17 cellular contexts compared by ENCODE assay signal in the genomic region with DNA sequence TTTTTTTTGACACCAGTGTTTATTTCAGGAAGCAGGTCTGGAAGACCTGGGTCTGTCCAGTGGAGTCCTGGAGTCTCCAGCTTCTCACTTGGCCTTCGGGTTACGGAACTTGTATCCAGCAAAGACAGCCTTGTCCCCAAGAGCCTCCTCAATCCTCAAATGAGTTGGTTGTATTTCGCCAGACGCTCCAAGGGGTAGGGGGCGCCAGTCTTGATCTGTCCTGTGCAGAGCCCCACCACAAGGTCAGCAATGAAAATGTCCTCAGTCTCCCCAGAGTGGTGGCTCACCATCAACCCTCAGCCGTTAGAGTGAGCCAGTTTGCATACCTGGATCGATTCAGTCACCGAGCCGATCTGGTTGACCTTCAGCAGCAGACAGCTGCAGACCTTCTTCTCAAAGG.
"Had no signal": no experiment of that assay in that cellular context is flagged by ENCODE, and none has a peak within 500 bp of the region (broad histone marks: within the 10 kb centered on the region; RNA-seq: fewer than 3 reads in every experiment).

No MANE protein-coding gene starts in this region.

- ATAC-seq: activated naive CD4-positive, alpha-beta T cell treated with anti-CD3 and anti-CD28 coated beads, Interleukin-2, amount 50 U/mL, for 72 hours; body of pancreas; lower lobe of right lung; right cardiac atrium had no signal

- H3K36me3 Mint-ChIP-seq: activated naive CD4-positive, alpha-beta T cell treated with anti-CD3 and anti-CD28 coated beads, Interleukin-2, amount 50 U/mL, for 72 hours had no signal

- H3K36me3 ChIP-seq: lower lobe of right lung, tibial artery had no signal

- DNase-seq: activated B cell treated with CpG ODN at 0.5 μM for 24 hours; activated effector memory CD4-positive, alpha-beta T cell treated with anti-CD3 and anti-CD28 coated beads, Interleukin-2, amount 50 U/mL, for 16 hours; activated T-cell treated with anti-CD3 and anti-CD28 coated beads, Interleukin-2, amount 50 U/mL, for 1 hour; amniotic stem cell; body of pancreas; effector memory CD4-positive, alpha-beta T cell; lower lobe of right lung; midbrain; right cardiac atrium; tibial artery had no signal

- H3K9me3 ChIP-seq: body of pancreas, lower lobe of right lung, neutrophil, tibial artery had no signal

- H2AFZ ChIP-seq: hepatocyte had no signal

- H3K4me3 ChIP-seq: body of pancreas, hepatocyte, lower lobe of right lung, smooth muscle cell, tibial artery had no signal

- H3K27ac ChIP-seq: body of pancreas, epithelial cell of prostate, hepatocyte, lower lobe of right lung, neutrophil, tibial artery had no signal

- H3K4me2 ChIP-seq: hepatocyte, smooth muscle cell had no signal

- H3K27ac Mint-ChIP-seq: activated B cell treated with CpG ODN at 0.5 μM for 24 hours; activated naive CD4-positive, alpha-beta T cell treated with anti-CD3 and anti-CD28 coated beads, Interleukin-2, amount 50 U/mL, for 72 hours; T-helper 1 cell treated with Interleukin-12 subunit alpha and Interleukin-12 subunit beta and Interleukin-4 antibody, amounts not matched to agents 30 μg/mL and 1 μg/mL, for 36 hours had no signal

- H3K27me3 Mint-ChIP-seq: activated B cell treated with CpG ODN at 0.5 μM for 24 hours; central memory CD8-positive, alpha-beta T cell had no signal

- H3K27me3 ChIP-seq: body of pancreas, hepatocyte, neutrophil, tibial artery had no signal

- H3K4me3 Mint-ChIP-seq: activated B cell treated with CpG ODN at 0.5 μM for 24 hours; central memory CD8-positive, alpha-beta T cell; T-helper 1 cell treated with Interleukin-12 subunit alpha and Interleukin-12 subunit beta and Interleukin-4 antibody, amounts not matched to agents 30 μg/mL and 1 μg/mL, for 36 hours had no signal

- H3K9me3 Mint-ChIP-seq: activated B cell treated with CpG ODN at 0.5 μM for 24 hours; activated naive CD4-positive, alpha-beta T cell treated with anti-CD3 and anti-CD28 coated beads, Interleukin-2, amount 50 U/mL, for 72 hours; central memory CD8-positive, alpha-beta T cell; T-helper 1 cell treated with Interleukin-12 subunit alpha and Interleukin-12 subunit beta and Interleukin-4 antibody, amounts not matched to agents 30 μg/mL and 1 μg/mL, for 36 hours had no signal
